Comparison of ENCODE assay signal across 8 cellular contexts in the genomic region with DNA sequence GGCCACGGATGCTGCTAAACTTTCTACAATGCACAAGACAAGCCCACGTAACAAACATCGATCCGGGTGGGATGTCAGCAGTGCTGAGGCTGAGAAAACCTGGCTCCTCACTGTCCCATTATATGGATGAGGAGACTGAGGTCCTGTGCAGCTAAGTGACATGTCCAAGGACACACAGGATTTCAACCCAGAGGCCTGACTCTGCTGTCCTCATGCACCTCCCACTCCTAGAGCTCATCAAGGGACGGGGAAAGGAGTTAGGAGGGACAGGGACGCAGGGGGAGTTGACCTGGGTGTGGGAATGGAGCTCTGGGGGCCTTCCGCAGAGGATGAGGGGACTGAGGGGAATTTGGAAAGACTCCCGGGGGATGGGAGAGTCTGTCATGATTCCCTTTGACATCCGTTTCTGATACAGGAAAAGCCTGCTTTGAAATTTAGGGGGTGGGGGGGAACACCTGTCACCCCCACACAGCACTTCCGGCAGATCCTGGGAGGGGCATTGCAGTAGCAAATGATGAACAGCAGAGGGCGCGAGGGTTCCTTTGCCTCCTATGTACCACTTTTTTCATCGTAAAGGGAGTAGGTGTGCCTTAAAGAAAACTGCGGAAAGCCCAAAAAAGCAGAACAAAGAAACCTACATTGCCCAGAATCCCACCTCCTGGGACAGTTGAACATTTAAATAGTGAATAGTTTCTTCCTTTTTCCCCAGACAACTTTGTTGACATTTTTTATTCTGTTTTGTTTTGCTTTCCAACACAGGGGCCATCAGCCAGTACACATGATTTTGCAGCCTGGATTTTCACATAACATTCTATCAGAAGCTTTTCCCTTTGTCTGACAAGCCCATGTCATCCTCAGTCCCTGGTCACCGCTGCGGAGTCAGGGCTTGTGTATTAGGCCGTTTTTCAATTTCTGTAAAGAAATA. TPM values are rescaled to one million over a fixed set of nuclear protein-coding genes. Genes with fewer than 3 reads are reported as not detected.
DNase-seq lines count a peak whose midpoint lies in the region; ATAC-seq, FAIRE-seq and TF ChIP-seq lines count a peak whose summit lies in the region.

No MANE protein-coding gene starts in this region.

- no peaks in the 10 kb centered on the region for H3K36me3 Mint-ChIP-seq in immature natural killer cell

- TF ChIP-seq CTCF in GM12874 (IDR thresholded peaks at IDR 0.05; ENCODE audit: insufficient read depth, low read depth, low read length) = peak; percentile 93
- TF ChIP-seq CTCF in GM12878 (IDR thresholded peaks at IDR 0.05 in 2 of 3, conservative IDR thresholded peaks at IDR 0.05 in 1 of 3; ENCODE audit: control insufficient read depth in 2 of 3, extremely low read depth in 1 of 3, insufficient read depth in 1 of 3, low read depth in 3 of 3, low read length in 3 of 3) = peak; percentile 91 to 94 (median 91)

- no peaks in the 10 kb centered on the region; a peak in 1 of 4 replicates for H3K27me3 ChIP-seq in GM12878 (replicated peaks in 1 of 2; ENCODE audit: control insufficient read depth in 2 of 2, insufficient read depth in 2 of 2, low read length in 1 of 2)

- BruUV-seq in GM12878 (replicated peaks; lab: Mats Ljungman, UMichigan) = no TSS peak

- H3K4me3 Mint-ChIP-seq in immature natural killer cell = no peak overlapping the region

- peak; percentile 68 for TF ChIP-seq RAD21 in GM12878 (IDR thresholded peaks at IDR 0.05; ENCODE audit: insufficient read depth, low read depth, low read length)

- no peaks in the 10 kb centered on the region for H3K9me3 Mint-ChIP-seq in immature natural killer cell

- no peak for TF ChIP-seq EP300 in GM12878 (IDR thresholded peaks at IDR 0.05; ENCODE audit: borderline replicate concordance in 1 of 2, control insufficient read depth in 1 of 2, low read depth in 2 of 2, low read length in 2 of 2)

- no peaks in the 10 kb centered on the region for H3K4me1 ChIP-seq in GM12878 (ENCODE audit: control insufficient read depth, insufficient read depth, low read length)

- H3K4me1 Mint-ChIP-seq in immature natural killer cell = peaks cover 2 to 9% of the 10 kb centered on the region in 2 donors

- DNase-seq in NCI-H1436 treated with DMSO at 0.1 percent for 48 hours (lab: John Stamatoyannopoulos, UW) (peak; percentile 32), T-helper 2 cell (peak in 3 of 5 experiments; percentile 31 to 62 (median 32)), GM12878 (ENCODE audit: low read depth, low spot score) (peak; percentile 30), immature natural killer cell (peak; percentile 22 to 34 (median 27))
- DNase-seq in stimulated activated CD4-positive, alpha-beta T cell treated with anti-CD3 and anti-CD28 coated beads, Interleukin-1b, Interleukin-23, amount 100 ng/mL, for 4 hours (ENCODE audit: low read depth in 2 of 2) = peak; percentile 23 to 33

- no peak overlapping the region for H3K27ac Mint-ChIP-seq in immature natural killer cell

- CTCF ChIA-PET in GM12878 (lab: Yijun Ruan, JAX) = interaction anchor here (0.7 to 2.3 kb wide), 15 partner anchors 8 to 626 kb away, joined by 3 to 8 read pairs (median 3); no protein-coding TSS in a partner anchor

- 16% methylated on average over 17 of the region's 17 CpGs for WGBS in GM12878 (ENCODE audit: insufficient coverage, insufficient replicate concordance, low lambda C conversion rate, missing lambda C conversion rate)

- no peaks in the 10 kb centered on the region for H3K79me2 ChIP-seq in GM12878 (ENCODE audit: control insufficient read depth, insufficient read depth, low read length)

- FAIRE-seq in GM12878 (lab: Jason Lieb, UNC) = peak; percentile 59

- H3K9me3 ChIP-seq in GM12878 (replicated peaks; ENCODE audit: control insufficient read depth, insufficient read depth, low read length) = no peaks in the 10 kb centered on the region

- POLR2A ChIA-PET in GM12878 (lab: Charles Lee) = interaction anchor here (0.6 kb wide), 1 partner anchor 652 kb away, joined by 4 read pairs; no protein-coding TSS in a partner anchor

- in situ Hi-C loops in GM12878 (cut with MboI) = loop anchor here (5.0 kb wide), 1 partner anchor 624 kb away; no protein-coding TSS in a partner anchor

- RAD21 ChIA-PET in GM12878 (lab: Charles Lee; ENCODE audit: unreplicated experiment) = interaction anchor here (1.2 to 1.8 kb wide), 2 partner anchors 9 to 626 kb away, joined by 3 to 4 read pairs; no protein-coding TSS in a partner anchor

- no peak overlapping the region for H3K27ac ChIP-seq in GM12878 (ENCODE audit: control insufficient read depth, insufficient read depth)

- no peak for TF ChIP-seq POLR2A in GM12878 (IDR thresholded peaks at IDR 0.05; ENCODE audit: low read depth, low read length)

- no peak overlapping the region for H2AFZ ChIP-seq in GM12878 (ENCODE audit: control insufficient read depth, low read depth, low read length)

- no peak overlapping the region for H3K4me3 ChIP-seq in GM12878

- intact Hi-C loops in GM12878 (cut with micrococcal nuclease; ENCODE audit: unreplicated experiment) = loop anchor here (2.0 to 10.0 kb wide), 3 partner anchors 437 to 867 kb away; no protein-coding TSS in a partner anchor

- no peaks in the 10 kb centered on the region for H4K20me1 ChIP-seq in GM12878 (ENCODE audit: control insufficient read depth, insufficient read depth)

- SMC1A ChIA-PET in GM12878 (lab: Charles Lee; ENCODE audit: uncharacterized antibody, unreplicated experiment) = interaction anchor here (0.7 to 1.0 kb wide), 3 partner anchors 391 to 626 kb away, joined by 3 to 6 read pairs (median 3); no protein-coding TSS in a partner anchor

- H3K9ac ChIP-seq in GM12878 (ENCODE audit: control insufficient read depth, insufficient read depth, low read length) = no peak overlapping the region

- H3K27me3 Mint-ChIP-seq in immature natural killer cell (ENCODE audit: low read depth in 3 of 3) = peaks cover 0 to 5% (median 0%) of the 10 kb centered on the region in 3 donors

- H3K4me2 ChIP-seq in GM12878 (ENCODE audit: control insufficient read depth, insufficient read depth) = no peak overlapping the region

- ATAC-seq in GM12878 (peak; percentile 73), HG03432 (IDR thresholded peaks at IDR 0.05; ENCODE audit: unreplicated experiment) (no peak), GM21723 (IDR thresholded peaks at IDR 0.05; ENCODE audit: unreplicated experiment) (no peak)

- no peaks in the 10 kb centered on the region for H3K36me3 ChIP-seq in GM12878 (ENCODE audit: control insufficient read depth in 2 of 2, insufficient read depth in 2 of 2, low read length in 1 of 2)

TF ChIP-seq in GM12878, 131 proteins besides CTCF, POLR2A, EP300 and RAD21 (continues in another document):
- TF ChIP-seq EED (IDR thresholded peaks at IDR 0.05; ENCODE audit: low read depth) (0 out of 2 replicates have a peak, but pooled peaks have one; percentile 13), RAD51 (IDR thresholded peaks at IDR 0.05) (no peak), TCF12 (IDR thresholded peaks at IDR 0.05; ENCODE audit: low read depth, low read length) (0 out of 2 replicates have a peak, but pooled peaks have one; percentile 20), YY1 (IDR thresholded peaks at IDR 0.05; ENCODE audit: low read depth, low read length) (0 out of 2 replicates have a peak, but pooled peaks have one; percentile 21), EGR1 (IDR thresholded peaks at IDR 0.05; ENCODE audit: borderline replicate concordance in 1 of 2, low read depth in 2 of 2, low read length in 2 of 2) (0 out of 3 replicates have a peak, but pooled peaks of 1 of the 2 experiments have one; percentile 7), KAT2A (conservative IDR thresholded peaks at IDR 0.05; ENCODE audit: control insufficient read depth, low read depth, low read length) (no peak), TCF7 (IDR thresholded peaks at IDR 0.05; ENCODE audit: borderline replicate concordance) (0 out of 2 replicates have a peak, but pooled peaks have one; percentile 9), HSF1 (IDR thresholded peaks at IDR 0.05; ENCODE audit: low read depth, low read length) (no peak)
- TF ChIP-seq, protein P1, sequence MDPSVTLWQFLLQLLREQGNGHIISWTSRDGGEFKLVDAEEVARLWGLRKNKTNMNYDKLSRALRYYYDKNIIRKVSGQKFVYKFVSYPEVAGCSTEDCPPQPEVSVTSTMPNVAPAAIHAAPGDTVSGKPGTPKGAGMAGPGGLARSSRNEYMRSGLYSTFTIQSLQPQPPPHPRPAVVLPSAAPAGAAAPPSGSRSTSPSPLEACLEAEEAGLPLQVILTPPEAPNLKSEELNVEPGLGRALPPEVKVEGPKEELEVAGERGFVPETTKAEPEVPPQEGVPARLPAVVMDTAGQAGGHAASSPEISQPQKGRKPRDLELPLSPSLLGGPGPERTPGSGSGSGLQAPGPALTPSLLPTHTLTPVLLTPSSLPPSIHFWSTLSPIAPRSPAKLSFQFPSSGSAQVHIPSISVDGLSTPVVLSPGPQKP (IDR thresholded peaks at IDR 0.05; ENCODE audit: low read depth, low read length) = peak; percentile 70

RNA-seq across cellular contexts. Expression of gene SLC2A10, which starts 48.6 kb away (rescaled TPM):
- not detected in 2 replicates for total RNA-seq in GM12878 (2013; cell fraction: nucleolus; rRNA removed)
- total RNA-seq in GM12878 (2014; rRNA removed) (not detected in 2 replicates), GM12878 (2014; rRNA removed; fragmentation: Illumina TruSeq; extraction: Trizol) (not detected in 2 replicates), GM12878 (2021) (not detected in 2 replicates)
- polyA plus RNA-seq in GM12878 (2011; ENCODE audit: low read depth) = not detected
- polyA plus RNA-seq in GM12878 (2011; rRNA removed) (not detected in 2 replicates), GM12878 (2014; fragmentation: Illumina TruSeq; extraction: Trizol) (not detected in 2 replicates), GM12878 (2014; fragmentation: Nextera tagmentation; extraction: Ambion mirVana) (not detected), GM12878 (2014; rRNA removed) (not detected in 2 replicates), GM12878 (2016; fragmentation: Nextera tagmentation; extraction: Ambion mirVana) (not detected), immature natural killer cell (1 to 10 TPM in 2 of 3 donors, not detected in 1; 1.3 to 3.0 TPM)
- not detected in 2 replicates for polyA plus RNA-seq in GM12878 (2011; cell fraction: cytosol; rRNA removed)
- not detected in 2 replicates for polyA plus RNA-seq in GM12878 (2011; cell fraction: nucleus; rRNA removed)
- not detected in 2 replicates for polyA plus RNA-seq in GM12878 (2012)
- not detected in 2 replicates for polyA minus RNA-seq in GM12878 (2011; rRNA and poly(A)+ RNA removed)
- polyA minus RNA-seq in GM12878 (2011; cell fraction: cytosol; rRNA and poly(A)+ RNA removed) = not detected in 2 replicates
- polyA minus RNA-seq in GM12878 (2011; cell fraction: nucleus; rRNA and poly(A)+ RNA removed) = not detected in 2 replicates
